1 cellular context compared by ENCODE assay signal in genomic region chr22:20358503-20359239, GRCh38. TPM values are rescaled to one million over a fixed set of nuclear protein-coding genes. Genes with fewer than 3 reads are reported as not detected.
"Had no signal": no experiment of that assay in that cellular context is flagged by ENCODE, and none has a peak within 500 bp of the region (broad histone marks: within the 10 kb centered on the region; RNA-seq: fewer than 3 reads in every experiment).

No MANE protein-coding gene starts in this region.

RNA-seq across cellular contexts. Expression of gene ZNF74, which starts 35.3 kb away (rescaled TPM):
- total RNA-seq: OCI-LY7 had no signal
